In genomic region chr14:71430321-71431168, GRCh38 we compare ENCODE assay signal across 18 cellular contexts.
DNase-seq lines count a peak whose midpoint lies in the region; ATAC-seq, FAIRE-seq and TF ChIP-seq lines count a peak whose summit lies in the region.
"Had no signal": no experiment of that assay in that cellular context is flagged by ENCODE, and none has a peak within 500 bp of the region (broad histone marks: within the 10 kb centered on the region; RNA-seq: fewer than 3 reads in every experiment).

No MANE protein-coding gene starts in this region.

- H3K27me3 ChIP-seq in neuronal stem cell (ENCODE audit: control insufficient read depth in 3 of 3, insufficient read depth in 3 of 3, low read depth in 1 of 3, low read length in 3 of 3) = no peaks in the 10 kb centered on the region
- H3K27me3 ChIP-seq: right atrium auricular region had no signal

- no peak for TF ChIP-seq POLR2A in GM12892 (IDR thresholded peaks at IDR 0.05; ENCODE audit: low read depth, low read length)

- WGBS in neuronal stem cell (ENCODE audit: extremely low coverage in 2 of 2, insufficient read length in 2 of 2, insufficient replicate concordance in 1 of 2), 2 donors = no CpG with 5 or more reads among the region's 5 CpGs

- peaks cover 0 to 4% of the 10 kb centered on the region in 2 donors for H3K4me1 ChIP-seq in neuronal stem cell (ENCODE audit: control insufficient read depth in 2 of 2, insufficient read depth in 1 of 2, low read depth in 1 of 2, low read length in 2 of 2)
- H3K4me1 ChIP-seq: right atrium auricular region had no signal

- no peak overlapping the region for H3K18ac ChIP-seq in neuronal stem cell (ENCODE audit: low read length)

- H3K4me1 Mint-ChIP-seq in IgD-negative memory B cell (peaks cover 29 to 43% (median 36%) of the 10 kb centered on the region in 3 donors), memory B cell (peaks cover 32% of the 10 kb centered on the region)

- H2BK5ac ChIP-seq in neuronal stem cell (ENCODE audit: low read length) = no peak overlapping the region

- H2BK120ac ChIP-seq in neuronal stem cell (ENCODE audit: low read depth, low read length) = no peak overlapping the region

- H3K79me1 ChIP-seq in neuronal stem cell (ENCODE audit: low read depth, low read length) = peaks cover 8% of the 10 kb centered on the region

- H3K4me3 Mint-ChIP-seq in IgD-negative memory B cell (peak overlapping the region in 1 of 4 donors; percentile 18), memory B cell (peak overlapping the region; percentile 18)
- H3K4me3 Mint-ChIP-seq: activated naive CD8-positive, alpha-beta T cell treated with anti-CD3 and anti-CD28 coated beads for 36 hours; T-helper 2 cell treated with Interferon-gamma antibody and Interleukin-4, amounts not matched to agents 5 μg/mL and 100 μg/mL, for 36 hours had no signal

- H2BK15ac ChIP-seq in neuronal stem cell (ENCODE audit: low read length) = no peak overlapping the region

- ATAC-seq in GM21529 (IDR thresholded peaks at IDR 0.05; ENCODE audit: unreplicated experiment) = peak; percentile 54
- no peak for ATAC-seq in memory B cell (ENCODE audit: low read depth)
- no peak for ATAC-seq in left lobe of liver

- H2BK12ac ChIP-seq in neuronal stem cell (ENCODE audit: low read length) = no peak overlapping the region

- H3K27ac Mint-ChIP-seq in IgD-negative memory B cell (peak overlapping the region; percentile 53 to 89 (median 63)), memory B cell (peak overlapping the region; percentile 83)
- H3K27ac Mint-ChIP-seq: activated naive CD8-positive, alpha-beta T cell treated with anti-CD3 and anti-CD28 coated beads for 36 hours; T-helper 2 cell treated with Interferon-gamma antibody and Interleukin-4, amounts not matched to agents 5 μg/mL and 100 μg/mL, for 36 hours had no signal

- H3K23ac ChIP-seq in neuronal stem cell (ENCODE audit: low read depth, low read length, poor library complexity) = no peak overlapping the region

- H4K91ac ChIP-seq in neuronal stem cell (ENCODE audit: low read depth, low read length, poor library complexity) = no peak overlapping the region

- H3K9me3 ChIP-seq in neuronal stem cell (replicated peaks in 1 of 2; ENCODE audit: control insufficient read depth in 2 of 2, insufficient read depth in 1 of 2, low read depth in 1 of 2, low read length in 2 of 2) = peaks cover 2 to 17% of the 10 kb centered on the region in 2 donors

- H3K27me3 Mint-ChIP-seq in IgD-negative memory B cell (no peaks in the 10 kb centered on the region), memory B cell (no peaks in the 10 kb centered on the region)
- H3K27me3 Mint-ChIP-seq: activated naive CD8-positive, alpha-beta T cell treated with anti-CD3 and anti-CD28 coated beads for 36 hours had no signal

- no peak overlapping the region for H3K4ac ChIP-seq in neuronal stem cell (ENCODE audit: low read length)

- H3K9me3 Mint-ChIP-seq in IgD-negative memory B cell (peaks cover 0 to 14% (median 7%) of the 10 kb centered on the region in 3 donors), memory B cell (peaks cover 4% of the 10 kb centered on the region)

- H3K4me3 ChIP-seq in neuronal stem cell (ENCODE audit: low read length in 2 of 2) = no peak overlapping the region
- H3K4me3 ChIP-seq: right atrium auricular region had no signal

- no peak overlapping the region for H2AK5ac ChIP-seq in neuronal stem cell (ENCODE audit: low read depth, low read length)

- no peak overlapping the region for H2AFZ ChIP-seq in neuronal stem cell (ENCODE audit: low read length)

- H3K27ac ChIP-seq in neuronal stem cell (replicated peaks; ENCODE audit: low read length) = no peak overlapping the region
- H3K27ac ChIP-seq: right atrium auricular region had no signal

- peak; percentile 60 for FAIRE-seq in GM12892 (lab: Jason Lieb, UNC)
- FAIRE-seq: bronchial epithelial cell had no signal

- H3K36me3 ChIP-seq in neuronal stem cell (replicated peaks in 1 of 2; ENCODE audit: control insufficient read depth in 2 of 2, insufficient read depth in 2 of 2, low read length in 2 of 2) = no peaks in the 10 kb centered on the region
- H3K36me3 ChIP-seq: right atrium auricular region had no signal

- peaks cover 16% of the 10 kb centered on the region for H3K36me3 Mint-ChIP-seq in IgD-negative memory B cell
- H3K36me3 Mint-ChIP-seq in memory B cell = peaks cover 22% of the 10 kb centered on the region

- no peak for DNase-seq in GM12892 (ENCODE audit: insufficient read length)
- no peak for DNase-seq in memory B cell (ENCODE audit: low spot score in 2 of 2)
- no peak for DNase-seq in T-helper 9 cell
- no peak for DNase-seq in neuronal stem cell (ENCODE audit: low spot score)
- no peak for DNase-seq in left lobe of liver (ENCODE audit: low spot score)
- DNase-seq: activated CD4-positive, alpha-beta T cell treated with anti-CD3 and anti-CD28 coated beads for 48 hours; activated naive CD8-positive, alpha-beta T cell treated with anti-CD3 and anti-CD28 coated beads for 36 hours; kidney glomerular epithelial cell; midbrain; NCI-H1092; NK-92 treated with Interleukin-12 subunit alpha and Interleukin-12 subunit beta, amount 100 ng/mL, for 24 hours; nucleus accumbens; Right ventricle myocardium superior had no signal

- H4K8ac ChIP-seq in neuronal stem cell (ENCODE audit: low read depth, low read length) = no peak overlapping the region

- H3K4me2 ChIP-seq in neuronal stem cell (ENCODE audit: insufficient read depth, low read length, poor library complexity, severe bottlenecking) = no peak overlapping the region

- H3K9ac ChIP-seq in neuronal stem cell (ENCODE audit: low read depth, low read length, poor library complexity) = no peak overlapping the region

- H3K14ac ChIP-seq in neuronal stem cell (ENCODE audit: low read length) = no peak overlapping the region
